Comparison of ENCODE assay signal across 2 cellular contexts in the genomic region with DNA sequence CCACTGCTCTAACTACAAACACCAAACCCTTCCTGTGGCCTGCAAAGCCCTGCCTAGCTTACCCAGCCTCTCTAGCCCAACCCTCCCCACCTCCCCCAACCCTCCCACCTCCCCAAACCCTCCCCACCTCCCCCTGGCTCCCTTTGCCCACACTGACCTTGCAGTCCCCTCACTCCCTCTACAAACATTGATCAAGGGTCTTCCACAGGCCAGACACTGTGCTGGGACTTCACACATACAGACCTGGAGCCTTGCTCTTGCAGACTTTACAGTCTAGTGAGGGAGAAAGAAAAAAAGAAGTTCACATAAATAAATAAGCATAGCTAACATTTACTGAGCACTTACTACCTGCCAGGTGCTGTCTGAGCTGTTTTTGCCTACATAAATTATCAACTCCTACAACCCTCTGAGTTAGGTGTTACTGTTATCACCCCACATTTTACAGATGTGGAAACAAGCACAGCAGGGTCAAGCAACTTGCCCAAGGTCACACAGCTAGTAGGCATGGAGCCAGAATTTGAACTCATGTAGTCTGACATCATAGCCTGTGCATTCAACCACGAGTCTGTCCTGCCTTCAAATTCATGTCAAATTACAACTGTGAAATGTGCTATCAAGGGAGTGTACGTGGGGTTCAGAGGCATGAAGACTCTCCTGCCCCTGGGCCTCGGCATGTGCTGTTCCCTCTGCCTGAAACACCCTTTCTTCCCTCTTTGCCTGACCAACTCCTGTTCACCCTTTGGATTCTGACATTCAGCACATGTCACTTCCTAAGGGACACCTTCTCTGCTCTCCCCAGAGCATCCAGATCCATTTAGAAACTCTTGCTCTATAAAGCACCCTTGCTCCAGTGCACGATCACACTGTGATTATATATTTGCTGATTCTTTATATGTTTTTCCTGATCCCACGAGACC.
TF ChIP-seq lines count a peak whose summit lies in the region.

No MANE protein-coding gene starts in this region.

TF ChIP-seq in SK-N-SH, 30 proteins besides CTCF, POLR2A, EP300 and RAD21 (continued from another document):
- TF ChIP-seq, protein P1, sequence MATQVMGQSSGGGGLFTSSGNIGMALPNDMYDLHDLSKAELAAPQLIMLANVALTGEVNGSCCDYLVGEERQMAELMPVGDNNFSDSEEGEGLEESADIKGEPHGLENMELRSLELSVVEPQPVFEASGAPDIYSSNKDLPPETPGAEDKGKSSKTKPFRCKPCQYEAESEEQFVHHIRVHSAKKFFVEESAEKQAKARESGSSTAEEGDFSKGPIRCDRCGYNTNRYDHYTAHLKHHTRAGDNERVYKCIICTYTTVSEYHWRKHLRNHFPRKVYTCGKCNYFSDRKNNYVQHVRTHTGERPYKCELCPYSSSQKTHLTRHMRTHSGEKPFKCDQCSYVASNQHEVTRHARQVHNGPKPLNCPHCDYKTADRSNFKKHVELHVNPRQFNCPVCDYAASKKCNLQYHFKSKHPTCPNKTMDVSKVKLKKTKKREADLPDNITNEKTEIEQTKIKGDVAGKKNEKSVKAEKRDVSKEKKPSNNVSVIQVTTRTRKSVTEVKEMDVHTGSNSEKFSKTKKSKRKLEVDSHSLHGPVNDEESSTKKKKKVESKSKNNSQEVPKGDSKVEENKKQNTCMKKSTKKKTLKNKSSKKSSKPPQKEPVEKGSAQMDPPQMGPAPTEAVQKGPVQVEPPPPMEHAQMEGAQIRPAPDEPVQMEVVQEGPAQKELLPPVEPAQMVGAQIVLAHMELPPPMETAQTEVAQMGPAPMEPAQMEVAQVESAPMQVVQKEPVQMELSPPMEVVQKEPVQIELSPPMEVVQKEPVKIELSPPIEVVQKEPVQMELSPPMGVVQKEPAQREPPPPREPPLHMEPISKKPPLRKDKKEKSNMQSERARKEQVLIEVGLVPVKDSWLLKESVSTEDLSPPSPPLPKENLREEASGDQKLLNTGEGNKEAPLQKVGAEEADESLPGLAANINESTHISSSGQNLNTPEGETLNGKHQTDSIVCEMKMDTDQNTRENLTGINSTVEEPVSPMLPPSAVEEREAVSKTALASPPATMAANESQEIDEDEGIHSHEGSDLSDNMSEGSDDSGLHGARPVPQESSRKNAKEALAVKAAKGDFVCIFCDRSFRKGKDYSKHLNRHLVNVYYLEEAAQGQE (IDR thresholded peaks at IDR 0.05; ENCODE audit: low read depth, low read length) = no peak
- TF ChIP-seq NRF1 (IDR thresholded peaks at IDR 0.05; ENCODE audit: low read depth, low read length) (no peak), GABPA (IDR thresholded peaks at IDR 0.05; ENCODE audit: low read depth) (no peak), FOXM1 (IDR thresholded peaks at IDR 0.05; ENCODE audit: low read depth) (no peak), JUND (IDR thresholded peaks at IDR 0.05) (no peak), TCF12 (IDR thresholded peaks at IDR 0.05) (no peak), NFIC (IDR thresholded peaks at IDR 0.05; ENCODE audit: borderline replicate concordance) (no peak), RCOR1 (IDR thresholded peaks at IDR 0.05; ENCODE audit: low read length) (no peak), TAF1 (IDR thresholded peaks at IDR 0.05; ENCODE audit: borderline replicate concordance, low read depth, low read length) (no peak), GATA2 (CRISPR knock-in tag; IDR thresholded peaks at IDR 0.05) (no peak)

TF ChIP-seq in SK-N-SH treated with all-trans-retinoic acid at 6 μM for 48 hours, 23 proteins besides CTCF, POLR2A, EP300 and RAD21 (continued from another document):
- TF ChIP-seq, protein P2, sequence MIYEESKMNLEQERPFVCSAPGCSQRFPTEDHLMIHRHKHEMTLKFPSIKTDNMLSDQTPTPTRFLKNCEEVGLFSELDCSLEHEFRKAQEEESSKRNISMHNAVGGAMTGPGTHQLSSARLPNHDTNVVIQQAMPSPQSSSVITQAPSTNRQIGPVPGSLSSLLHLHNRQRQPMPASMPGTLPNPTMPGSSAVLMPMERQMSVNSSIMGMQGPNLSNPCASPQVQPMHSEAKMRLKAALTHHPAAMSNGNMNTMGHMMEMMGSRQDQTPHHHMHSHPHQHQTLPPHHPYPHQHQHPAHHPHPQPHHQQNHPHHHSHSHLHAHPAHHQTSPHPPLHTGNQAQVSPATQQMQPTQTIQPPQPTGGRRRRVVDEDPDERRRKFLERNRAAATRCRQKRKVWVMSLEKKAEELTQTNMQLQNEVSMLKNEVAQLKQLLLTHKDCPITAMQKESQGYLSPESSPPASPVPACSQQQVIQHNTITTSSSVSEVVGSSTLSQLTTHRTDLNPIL (CRISPR knock-in tag; IDR thresholded peaks at IDR 0.05; ENCODE audit: low read depth) = no peak
- TF ChIP-seq ZFP30 (CRISPR knock-in tag; IDR thresholded peaks at IDR 0.05) = no peak
- TF ChIP-seq, protein P3, sequence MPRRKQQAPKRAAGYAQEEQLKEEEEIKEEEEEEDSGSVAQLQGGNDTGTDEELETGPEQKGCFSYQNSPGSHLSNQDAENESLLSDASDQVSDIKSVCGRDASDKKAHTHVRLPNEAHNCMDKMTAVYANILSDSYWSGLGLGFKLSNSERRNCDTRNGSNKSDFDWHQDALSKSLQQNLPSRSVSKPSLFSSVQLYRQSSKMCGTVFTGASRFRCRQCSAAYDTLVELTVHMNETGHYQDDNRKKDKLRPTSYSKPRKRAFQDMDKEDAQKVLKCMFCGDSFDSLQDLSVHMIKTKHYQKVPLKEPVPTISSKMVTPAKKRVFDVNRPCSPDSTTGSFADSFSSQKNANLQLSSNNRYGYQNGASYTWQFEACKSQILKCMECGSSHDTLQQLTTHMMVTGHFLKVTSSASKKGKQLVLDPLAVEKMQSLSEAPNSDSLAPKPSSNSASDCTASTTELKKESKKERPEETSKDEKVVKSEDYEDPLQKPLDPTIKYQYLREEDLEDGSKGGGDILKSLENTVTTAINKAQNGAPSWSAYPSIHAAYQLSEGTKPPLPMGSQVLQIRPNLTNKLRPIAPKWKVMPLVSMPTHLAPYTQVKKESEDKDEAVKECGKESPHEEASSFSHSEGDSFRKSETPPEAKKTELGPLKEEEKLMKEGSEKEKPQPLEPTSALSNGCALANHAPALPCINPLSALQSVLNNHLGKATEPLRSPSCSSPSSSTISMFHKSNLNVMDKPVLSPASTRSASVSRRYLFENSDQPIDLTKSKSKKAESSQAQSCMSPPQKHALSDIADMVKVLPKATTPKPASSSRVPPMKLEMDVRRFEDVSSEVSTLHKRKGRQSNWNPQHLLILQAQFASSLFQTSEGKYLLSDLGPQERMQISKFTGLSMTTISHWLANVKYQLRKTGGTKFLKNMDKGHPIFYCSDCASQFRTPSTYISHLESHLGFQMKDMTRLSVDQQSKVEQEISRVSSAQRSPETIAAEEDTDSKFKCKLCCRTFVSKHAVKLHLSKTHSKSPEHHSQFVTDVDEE (CRISPR knock-in tag; IDR thresholded peaks at IDR 0.05) = no peak
- no peak for TF ChIP-seq OSR1 (CRISPR knock-in tag; IDR thresholded peaks at IDR 0.05)
- TF ChIP-seq ZFP3 (CRISPR knock-in tag; IDR thresholded peaks at IDR 0.05) = no peak
- no peak for TF ChIP-seq ZC3H10 (CRISPR knock-in tag; IDR thresholded peaks at IDR 0.05)
- TF ChIP-seq ZNF70 (CRISPR knock-in tag; IDR thresholded peaks at IDR 0.05) = no peak
- no peak for TF ChIP-seq RARB (CRISPR knock-in tag; IDR thresholded peaks at IDR 0.05)
- no peak for TF ChIP-seq BACH2 (CRISPR knock-in tag; IDR thresholded peaks at IDR 0.05; ENCODE audit: borderline replicate concordance)
- TF ChIP-seq, protein P4, sequence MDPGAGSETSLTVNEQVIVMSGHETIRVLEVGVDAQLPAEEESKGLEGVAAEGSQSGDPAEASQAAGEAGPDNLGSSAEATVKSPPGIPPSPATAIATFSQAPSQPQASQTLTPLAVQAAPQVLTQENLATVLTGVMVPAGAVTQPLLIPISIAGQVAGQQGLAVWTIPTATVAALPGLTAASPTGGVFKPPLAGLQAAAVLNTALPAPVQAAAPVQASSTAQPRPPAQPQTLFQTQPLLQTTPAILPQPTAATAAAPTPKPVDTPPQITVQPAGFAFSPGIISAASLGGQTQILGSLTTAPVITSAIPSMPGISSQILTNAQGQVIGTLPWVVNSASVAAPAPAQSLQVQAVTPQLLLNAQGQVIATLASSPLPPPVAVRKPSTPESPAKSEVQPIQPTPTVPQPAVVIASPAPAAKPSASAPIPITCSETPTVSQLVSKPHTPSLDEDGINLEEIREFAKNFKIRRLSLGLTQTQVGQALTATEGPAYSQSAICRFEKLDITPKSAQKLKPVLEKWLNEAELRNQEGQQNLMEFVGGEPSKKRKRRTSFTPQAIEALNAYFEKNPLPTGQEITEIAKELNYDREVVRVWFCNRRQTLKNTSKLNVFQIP (CRISPR knock-in tag; IDR thresholded peaks at IDR 0.05; ENCODE audit: borderline replicate concordance, low read depth) = no peak
- TF ChIP-seq ZNF8 (CRISPR knock-in tag; IDR thresholded peaks at IDR 0.05) = no peak
- no peak for TF ChIP-seq ARNTL (CRISPR knock-in tag; IDR thresholded peaks at IDR 0.05; ENCODE audit: borderline replicate concordance, low read depth)
- TF ChIP-seq, protein P5, sequence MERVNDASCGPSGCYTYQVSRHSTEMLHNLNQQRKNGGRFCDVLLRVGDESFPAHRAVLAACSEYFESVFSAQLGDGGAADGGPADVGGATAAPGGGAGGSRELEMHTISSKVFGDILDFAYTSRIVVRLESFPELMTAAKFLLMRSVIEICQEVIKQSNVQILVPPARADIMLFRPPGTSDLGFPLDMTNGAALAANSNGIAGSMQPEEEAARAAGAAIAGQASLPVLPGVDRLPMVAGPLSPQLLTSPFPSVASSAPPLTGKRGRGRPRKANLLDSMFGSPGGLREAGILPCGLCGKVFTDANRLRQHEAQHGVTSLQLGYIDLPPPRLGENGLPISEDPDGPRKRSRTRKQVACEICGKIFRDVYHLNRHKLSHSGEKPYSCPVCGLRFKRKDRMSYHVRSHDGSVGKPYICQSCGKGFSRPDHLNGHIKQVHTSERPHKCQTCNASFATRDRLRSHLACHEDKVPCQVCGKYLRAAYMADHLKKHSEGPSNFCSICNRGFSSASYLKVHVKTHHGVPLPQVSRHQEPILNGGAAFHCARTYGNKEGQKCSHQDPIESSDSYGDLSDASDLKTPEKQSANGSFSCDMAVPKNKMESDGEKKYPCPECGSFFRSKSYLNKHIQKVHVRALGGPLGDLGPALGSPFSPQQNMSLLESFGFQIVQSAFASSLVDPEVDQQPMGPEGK (CRISPR knock-in tag; IDR thresholded peaks at IDR 0.05; ENCODE audit: borderline replicate concordance) = no peak
- TF ChIP-seq ZNF565 (CRISPR knock-in tag; conservative IDR thresholded peaks at IDR 0.05; ENCODE audit: low read depth) = no peak
- TF ChIP-seq GLIS3 (CRISPR knock-in tag; IDR thresholded peaks at IDR 0.05) = no peak
